ENCODE assay signal across 1 cellular context in the genomic region with DNA sequence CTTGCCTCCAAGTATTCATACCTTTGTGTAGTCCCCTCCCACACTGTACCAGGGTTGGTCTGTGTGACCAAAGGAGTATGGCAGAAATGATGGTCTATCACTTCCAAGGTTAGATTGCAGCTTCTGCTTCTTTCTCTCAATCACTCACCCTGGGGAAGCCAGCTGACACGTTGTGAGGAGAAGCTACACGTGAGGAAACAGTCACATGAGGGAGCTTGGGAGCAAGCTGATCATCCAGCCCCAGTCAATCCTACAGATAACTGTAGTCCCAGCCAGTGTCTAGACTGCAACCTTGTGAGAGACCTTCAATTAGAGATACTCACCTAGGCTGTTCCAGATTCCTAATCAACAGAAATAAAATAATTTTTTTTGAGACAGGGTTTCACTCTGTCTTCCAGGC.
A peak's percentile ranks its signal among the peaks of the same experiment; 100 is the strongest.
TF ChIP-seq lines count a peak whose summit lies in the region.

No MANE protein-coding gene starts in this region.

TF ChIP-seq in WTC11, 78 proteins besides CTCF, POLR2A, EP300 and RAD21:
- TF ChIP-seq USF2 (CRISPR knock-in tag; IDR thresholded peaks at IDR 0.05): peak; percentile 21; the same call in 1 of the 2 replicates
- TF ChIP-seq, protein P1, sequence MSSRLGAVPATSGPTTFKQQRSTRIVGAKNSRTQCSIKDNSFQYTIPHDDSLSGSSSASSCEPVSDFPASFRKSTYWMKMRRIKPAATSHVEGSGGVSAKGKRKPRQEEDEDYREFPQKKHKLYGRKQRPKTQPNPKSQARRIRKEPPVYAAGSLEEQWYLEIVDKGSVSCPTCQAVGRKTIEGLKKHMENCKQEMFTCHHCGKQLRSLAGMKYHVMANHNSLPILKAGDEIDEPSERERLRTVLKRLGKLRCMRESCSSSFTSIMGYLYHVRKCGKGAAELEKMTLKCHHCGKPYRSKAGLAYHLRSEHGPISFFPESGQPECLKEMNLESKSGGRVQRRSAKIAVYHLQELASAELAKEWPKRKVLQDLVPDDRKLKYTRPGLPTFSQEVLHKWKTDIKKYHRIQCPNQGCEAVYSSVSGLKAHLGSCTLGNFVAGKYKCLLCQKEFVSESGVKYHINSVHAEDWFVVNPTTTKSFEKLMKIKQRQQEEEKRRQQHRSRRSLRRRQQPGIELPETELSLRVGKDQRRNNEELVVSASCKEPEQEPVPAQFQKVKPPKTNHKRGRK (CRISPR knock-in tag; IDR thresholded peaks at IDR 0.05; ENCODE audit: borderline replicate concordance): no peak
- no peak for TF ChIP-seq E2F4 (CRISPR knock-in tag; IDR thresholded peaks at IDR 0.05; ENCODE audit: borderline replicate concordance, low read depth)
- TF ChIP-seq, protein P2, sequence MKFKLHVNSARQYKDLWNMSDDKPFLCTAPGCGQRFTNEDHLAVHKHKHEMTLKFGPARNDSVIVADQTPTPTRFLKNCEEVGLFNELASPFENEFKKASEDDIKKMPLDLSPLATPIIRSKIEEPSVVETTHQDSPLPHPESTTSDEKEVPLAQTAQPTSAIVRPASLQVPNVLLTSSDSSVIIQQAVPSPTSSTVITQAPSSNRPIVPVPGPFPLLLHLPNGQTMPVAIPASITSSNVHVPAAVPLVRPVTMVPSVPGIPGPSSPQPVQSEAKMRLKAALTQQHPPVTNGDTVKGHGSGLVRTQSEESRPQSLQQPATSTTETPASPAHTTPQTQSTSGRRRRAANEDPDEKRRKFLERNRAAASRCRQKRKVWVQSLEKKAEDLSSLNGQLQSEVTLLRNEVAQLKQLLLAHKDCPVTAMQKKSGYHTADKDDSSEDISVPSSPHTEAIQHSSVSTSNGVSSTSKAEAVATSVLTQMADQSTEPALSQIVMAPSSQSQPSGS (CRISPR knock-in tag; IDR thresholded peaks at IDR 0.05; ENCODE audit: borderline replicate concordance, low read depth): no peak
